In the genomic region with DNA sequence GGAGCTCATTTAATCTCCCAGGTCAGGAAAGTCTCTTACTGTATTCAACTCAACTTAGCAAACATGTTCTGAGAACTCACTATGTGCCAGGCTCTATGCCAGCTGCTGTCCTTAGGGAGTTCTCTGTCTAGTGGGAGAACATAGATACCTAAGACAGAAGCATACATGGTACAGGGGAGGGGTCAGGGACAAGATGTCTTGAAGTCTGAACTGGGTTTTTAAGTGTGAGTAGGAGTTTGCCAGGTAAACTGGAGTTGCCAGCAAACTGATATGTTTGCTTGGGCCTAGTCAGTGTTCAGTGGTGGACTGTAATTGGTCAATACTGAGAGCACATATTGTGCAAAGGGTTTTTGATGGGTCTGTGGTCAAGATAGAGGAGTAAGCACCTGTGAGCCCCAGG, we compare ENCODE assay signal across 1 cellular context.
TF ChIP-seq lines count a peak whose summit lies in the region.

No MANE protein-coding gene starts in this region.

TF ChIP-seq in SK-N-SH, 30 proteins besides CTCF, POLR2A, EP300 and RAD21 (continued from another document):
- TF ChIP-seq, protein P1, sequence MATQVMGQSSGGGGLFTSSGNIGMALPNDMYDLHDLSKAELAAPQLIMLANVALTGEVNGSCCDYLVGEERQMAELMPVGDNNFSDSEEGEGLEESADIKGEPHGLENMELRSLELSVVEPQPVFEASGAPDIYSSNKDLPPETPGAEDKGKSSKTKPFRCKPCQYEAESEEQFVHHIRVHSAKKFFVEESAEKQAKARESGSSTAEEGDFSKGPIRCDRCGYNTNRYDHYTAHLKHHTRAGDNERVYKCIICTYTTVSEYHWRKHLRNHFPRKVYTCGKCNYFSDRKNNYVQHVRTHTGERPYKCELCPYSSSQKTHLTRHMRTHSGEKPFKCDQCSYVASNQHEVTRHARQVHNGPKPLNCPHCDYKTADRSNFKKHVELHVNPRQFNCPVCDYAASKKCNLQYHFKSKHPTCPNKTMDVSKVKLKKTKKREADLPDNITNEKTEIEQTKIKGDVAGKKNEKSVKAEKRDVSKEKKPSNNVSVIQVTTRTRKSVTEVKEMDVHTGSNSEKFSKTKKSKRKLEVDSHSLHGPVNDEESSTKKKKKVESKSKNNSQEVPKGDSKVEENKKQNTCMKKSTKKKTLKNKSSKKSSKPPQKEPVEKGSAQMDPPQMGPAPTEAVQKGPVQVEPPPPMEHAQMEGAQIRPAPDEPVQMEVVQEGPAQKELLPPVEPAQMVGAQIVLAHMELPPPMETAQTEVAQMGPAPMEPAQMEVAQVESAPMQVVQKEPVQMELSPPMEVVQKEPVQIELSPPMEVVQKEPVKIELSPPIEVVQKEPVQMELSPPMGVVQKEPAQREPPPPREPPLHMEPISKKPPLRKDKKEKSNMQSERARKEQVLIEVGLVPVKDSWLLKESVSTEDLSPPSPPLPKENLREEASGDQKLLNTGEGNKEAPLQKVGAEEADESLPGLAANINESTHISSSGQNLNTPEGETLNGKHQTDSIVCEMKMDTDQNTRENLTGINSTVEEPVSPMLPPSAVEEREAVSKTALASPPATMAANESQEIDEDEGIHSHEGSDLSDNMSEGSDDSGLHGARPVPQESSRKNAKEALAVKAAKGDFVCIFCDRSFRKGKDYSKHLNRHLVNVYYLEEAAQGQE (IDR thresholded peaks at IDR 0.05; ENCODE audit: low read depth, low read length) = no peak
- no peak for TF ChIP-seq SMC3 (IDR thresholded peaks at IDR 0.05; ENCODE audit: low read depth, low read length)
